In the genomic region with DNA sequence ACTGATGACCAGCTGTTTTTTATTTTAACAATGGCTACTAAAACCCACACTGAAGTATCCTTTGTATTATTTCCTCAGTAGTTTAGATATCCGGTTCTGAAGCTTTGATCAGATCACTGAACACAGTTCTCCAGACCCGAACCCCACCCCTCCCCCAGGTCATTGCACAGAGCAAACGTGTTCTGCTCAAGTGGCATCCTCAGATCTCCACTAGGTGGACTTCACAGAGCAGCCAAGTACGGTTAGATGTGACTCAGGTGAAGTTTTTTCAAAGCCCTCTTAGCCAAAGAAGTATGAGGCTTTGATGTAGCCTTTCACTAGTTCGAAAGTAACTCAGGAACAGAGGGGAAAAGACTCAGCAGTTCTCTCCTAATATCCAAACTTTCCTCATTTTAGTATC, we compare ENCODE assay signal across 16 cellular contexts.
DNase-seq lines count a peak whose midpoint lies in the region; ATAC-seq, FAIRE-seq and TF ChIP-seq lines count a peak whose summit lies in the region.
"Had no signal": no experiment of that assay in that cellular context is flagged by ENCODE, and none has a peak within 500 bp of the region (broad histone marks: within the 10 kb centered on the region; RNA-seq: fewer than 3 reads in every experiment).

No MANE protein-coding gene starts in this region.

- H3K27me3 ChIP-seq in Karpas-422 (ENCODE audit: low read length) (no peaks in the 10 kb centered on the region), K562 (ENCODE audit: control insufficient read depth in 2 of 2, insufficient read depth in 2 of 2, low read length in 2 of 2) (no peaks in the 10 kb centered on the region)

- BruUV-seq in K562 (replicated peaks; lab: Mats Ljungman, UMichigan), result no TSS peak

- no peaks in the 10 kb centered on the region for H3K27me3 Mint-ChIP-seq in progenitor cell of endocrine pancreas

- intact Hi-C loops in K562 (cut with micrococcal nuclease), result no loop called here

- DNase-seq in NCI-H2171 treated with DMSO at 0.1 percent for 48 hours (lab: John Stamatoyannopoulos, UW) (peak; percentile 2), NCI-H2171 (lab: John Stamatoyannopoulos, UW) (no peak), Karpas-422 (peak; percentile 82), K562 (ENCODE audit: extremely low read depth in 1 of 4, low spot score in 3 of 4) (peak in 1 of 4 experiments; percentile 4), progenitor cell of endocrine pancreas (ENCODE audit: low spot score, unreplicated experiment) (no peak), NCI-H2029 (lab: John Stamatoyannopoulos, UW) (no peak)
- DNase-seq: activated effector memory CD4-positive, alpha-beta T cell treated with anti-CD3 and anti-CD28 coated beads, Interleukin-2, amount 50 U/mL, for 16 hours; NCI-H1930; stimulated activated CD4-positive, alpha-beta T cell treated with anti-CD3 and anti-CD28 coated beads, Interleukin-4, amount 100 ng/mL, for 4 hours had no signal

- no peak overlapping the region for H3K27ac Mint-ChIP-seq in progenitor cell of endocrine pancreas
- H3K27ac Mint-ChIP-seq: nephron; stimulated activated effector memory CD8-positive, alpha-beta T cell treated with anti-CD3 and anti-CD28 coated beads, Interleukin-12 subunit alpha, Interleukin-12 subunit beta, amount 100 ng/mL, for 72 hours had no signal

- H3K9me2 ChIP-seq in Karpas-422 (replicated peaks; ENCODE audit: insufficient read depth, low read length), result no peaks in the 10 kb centered on the region

- H3K4me1 Mint-ChIP-seq in progenitor cell of endocrine pancreas (ENCODE audit: low read depth), result peaks cover 7% of the 10 kb centered on the region
- H3K4me1 Mint-ChIP-seq: stimulated activated effector memory CD8-positive, alpha-beta T cell treated with anti-CD3 and anti-CD28 coated beads, Interleukin-12 subunit alpha, Interleukin-12 subunit beta, amount 100 ng/mL, for 72 hours had no signal

- H4K20me1 ChIP-seq in Karpas-422 (ENCODE audit: insufficient read depth, low read depth, low read length) (no peaks in the 10 kb centered on the region), K562 (replicated peaks; ENCODE audit: control insufficient read depth, insufficient read depth, low read length) (no peaks in the 10 kb centered on the region)

- peaks cover 99% of the 10 kb centered on the region for H3K4me1 ChIP-seq in Karpas-422 (ENCODE audit: low read length)
- H3K4me1 ChIP-seq in K562 (replicated peaks in 1 of 2; ENCODE audit: control insufficient read depth in 2 of 2, insufficient read depth in 2 of 2, low read length in 2 of 2), result no peaks in the 10 kb centered on the region

- no peaks in the 10 kb centered on the region for H3K9me1 ChIP-seq in K562 (ENCODE audit: control insufficient read depth, insufficient read depth, low read length)

- no peak for FAIRE-seq in K562 (lab: Jason Lieb, UNC)
- FAIRE-seq: astrocyte, H54 had no signal

- H3K36me3 Mint-ChIP-seq in progenitor cell of endocrine pancreas (ENCODE audit: insufficient read depth), result no peaks in the 10 kb centered on the region
- H3K36me3 Mint-ChIP-seq: stimulated activated effector memory CD8-positive, alpha-beta T cell treated with anti-CD3 and anti-CD28 coated beads, Interleukin-12 subunit alpha, Interleukin-12 subunit beta, amount 100 ng/mL, for 72 hours had no signal

- CTCF ChIA-PET in K562 (lab: Yijun Ruan, JAX; ENCODE audit: low intra/inter-chr PET ratio), result no interaction called here

- TF ChIP-seq EP300 in K562 (IDR thresholded peaks at IDR 0.05; ENCODE audit: low read length), result no peak

- no peaks in the 10 kb centered on the region for H3K9me3 Mint-ChIP-seq in progenitor cell of endocrine pancreas (ENCODE audit: low read depth)
- H3K9me3 Mint-ChIP-seq: nephron; stimulated activated effector memory CD8-positive, alpha-beta T cell treated with anti-CD3 and anti-CD28 coated beads, Interleukin-12 subunit alpha, Interleukin-12 subunit beta, amount 100 ng/mL, for 72 hours had no signal

- POLR2A ChIA-PET in K562 (lab: Yijun Ruan, JAX), result no interaction called here

- H3K4me3 Mint-ChIP-seq in progenitor cell of endocrine pancreas (ENCODE audit: low read depth), result no peak overlapping the region
- H3K4me3 Mint-ChIP-seq: nephron; stimulated activated effector memory CD8-positive, alpha-beta T cell treated with anti-CD3 and anti-CD28 coated beads, Interleukin-12 subunit alpha, Interleukin-12 subunit beta, amount 100 ng/mL, for 72 hours had no signal

- no peak for TF ChIP-seq RAD21 in K562 (CRISPR knock-in tag; conservative IDR thresholded peaks at IDR 0.05 in 1 of 2, IDR thresholded peaks at IDR 0.05 in 1 of 2)

- no peaks in the 10 kb centered on the region for H3K36me3 ChIP-seq in Karpas-422 (ENCODE audit: insufficient read depth, low read length)
- no peaks in the 10 kb centered on the region for H3K36me3 ChIP-seq in K562 (ENCODE audit: control insufficient read depth, insufficient read depth, low read length)

- peak overlapping the region; percentile 74 for H3K4me2 ChIP-seq in Karpas-422 (ENCODE audit: low read depth, low read length, poor library complexity, severe bottlenecking)
- H3K4me2 ChIP-seq in K562 (ENCODE audit: insufficient read depth, low read length), result no peak overlapping the region

- 0 out of 3 replicates have a peak, but pooled peaks have one; percentile 33 for ATAC-seq in K562
- no peak for ATAC-seq in GM18909 (IDR thresholded peaks at IDR 0.05; ENCODE audit: poor library complexity, unreplicated experiment)
- ATAC-seq in GM18511 (IDR thresholded peaks at IDR 0.05; ENCODE audit: unreplicated experiment), result no peak
- ATAC-seq: sciatic nerve; stimulated activated effector memory CD8-positive, alpha-beta T cell treated with anti-CD3 and anti-CD28 coated beads, Interleukin-12 subunit alpha, Interleukin-12 subunit beta, amount 100 ng/mL, for 72 hours had no signal

- H3K79me2 ChIP-seq in Karpas-422 (ENCODE audit: low read length) (no peaks in the 10 kb centered on the region), K562 (ENCODE audit: control insufficient read depth, insufficient read depth, low read length) (no peaks in the 10 kb centered on the region)

- H3K9ac ChIP-seq in Karpas-422 (ENCODE audit: low read length) (peak overlapping the region; percentile 57), K562 (ENCODE audit: insufficient read depth in 1 of 2, low read depth in 2 of 2, low read length in 2 of 2) (no peak overlapping the region)

- H3K27ac ChIP-seq in Karpas-422 (ENCODE audit: low read length), result peak overlapping the region; percentile 98
- H3K27ac ChIP-seq in K562 (ENCODE audit: extremely low read depth, low read depth, low read length), result no peak overlapping the region

- TF ChIP-seq CTCF in K562 (IDR thresholded peaks at IDR 0.05 in 2 of 3, conservative IDR thresholded peaks at IDR 0.05 in 1 of 3; ENCODE audit: insufficient read depth in 2 of 3, low read depth in 1 of 3, low read length in 3 of 3) (no peak), progenitor cell of endocrine pancreas (IDR thresholded peaks at IDR 0.05; ENCODE audit: unreplicated experiment) (peak; percentile 17)

- whole genome bisulfite sequencing in K562 (ENCODE audit: insufficient coverage, low coverage, missing lambda C conversion rate), result 0% methylated on average over 3 of the region's 5 CpGs

- TF ChIP-seq POLR2A in K562 (conservative IDR thresholded peaks at IDR 0.05), result no peak

- H3K4me3 ChIP-seq in Karpas-422 (ENCODE audit: low read length) (peak overlapping the region; percentile 52), K562 (no peak overlapping the region)

- peak overlapping the region; percentile 54; the same call in 1 of the 2 replicates for H2AFZ ChIP-seq in Karpas-422 (ENCODE audit: low read length)
- no peak overlapping the region for H2AFZ ChIP-seq in K562 (ENCODE audit: low read depth, low read length)

- in situ Hi-C loops in K562 (cut with MboI), result no loop called here

- no peaks in the 10 kb centered on the region for H3K9me3 ChIP-seq in Karpas-422 (ENCODE audit: low read length)
- H3K9me3 ChIP-seq in K562 (replicated peaks; ENCODE audit: control insufficient read depth, insufficient read depth, low read depth, low read length), result no peaks in the 10 kb centered on the region

TF ChIP-seq in K562, 482 proteins besides CTCF, POLR2A, EP300 and RAD21:
- TF ChIP-seq SNRNP70 (optimal IDR thresholded peaks at IDR 0.05; ENCODE audit: low read depth, low read length) (no peak), ARNT (IDR thresholded peaks at IDR 0.05) (no peak), ATF6 (CRISPR knock-in tag; IDR thresholded peaks at IDR 0.05) (no peak), PRMT5 (CRISPR knock-in tag; IDR thresholded peaks at IDR 0.05) (no peak), SP2 (IDR thresholded peaks at IDR 0.05; ENCODE audit: extremely low read depth, low read depth, low read length, poor library complexity, severe bottlenecking) (no peak), NFXL1 (CRISPR knock-in tag; IDR thresholded peaks at IDR 0.05) (no peak), POLR2AphosphoS2 (IDR thresholded peaks at IDR 0.05; ENCODE audit: low read length) (no peak), THRAP3 (IDR thresholded peaks at IDR 0.05; ENCODE audit: borderline replicate concordance) (no peak), ZNF253 (CRISPR knock-in tag; conservative IDR thresholded peaks at IDR 0.05) (no peak)
- TF ChIP-seq, protein P1, sequence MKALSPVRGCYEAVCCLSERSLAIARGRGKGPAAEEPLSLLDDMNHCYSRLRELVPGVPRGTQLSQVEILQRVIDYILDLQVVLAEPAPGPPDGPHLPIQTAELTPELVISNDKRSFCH (CRISPR knock-in tag; IDR thresholded peaks at IDR 0.05), result no peak
- TF ChIP-seq, protein P1 (tag; IDR thresholded peaks at IDR 0.05), result no peak

Comparison
In these comparisons a context has a peak if more than half of its experiments do, and no peak if none do; other contexts are left out.
1. DNase-seq: peak in NCI-H2171 treated with DMSO at 0.1 percent for 48 hours (single experiment) and Karpas-422 (single experiment); none in NCI-H2171 (single experiment), progenitor cell of endocrine pancreas (single experiment) and NCI-H2029 (single experiment).